ENCODE assay signal across 1 cellular context in genomic region chr1:77829851-77830250, GRCh38.
TF ChIP-seq lines count a peak whose summit lies in the region.

No MANE protein-coding gene starts in this region.

TF ChIP-seq in endothelial cell of umbilical vein, 7 proteins besides CTCF, POLR2A, EP300 and RAD21:
- TF ChIP-seq POLR2AphosphoS5 (IDR thresholded peaks at IDR 0.05; ENCODE audit: insufficient read depth, low read depth, low read length) (no peak), JUN (IDR thresholded peaks at IDR 0.05; ENCODE audit: borderline replicate concordance, insufficient read depth, insufficient read length, low read depth) (no peak), MYC (IDR thresholded peaks at IDR 0.05; ENCODE audit: low read depth, low read length) (no peak), FOS (IDR thresholded peaks at IDR 0.05; ENCODE audit: borderline replicate concordance, insufficient read depth, low read length) (no peak), MAX (IDR thresholded peaks at IDR 0.05; ENCODE audit: insufficient read depth, insufficient read length) (no peak), EZH2 (IDR thresholded peaks at IDR 0.05; ENCODE audit: borderline replicate concordance, low read depth, low read length, severe bottlenecking) (no peak), GATA2 (IDR thresholded peaks at IDR 0.05; ENCODE audit: insufficient read depth, insufficient read length, low read depth, low read length) (no peak)
